In the genomic region with DNA sequence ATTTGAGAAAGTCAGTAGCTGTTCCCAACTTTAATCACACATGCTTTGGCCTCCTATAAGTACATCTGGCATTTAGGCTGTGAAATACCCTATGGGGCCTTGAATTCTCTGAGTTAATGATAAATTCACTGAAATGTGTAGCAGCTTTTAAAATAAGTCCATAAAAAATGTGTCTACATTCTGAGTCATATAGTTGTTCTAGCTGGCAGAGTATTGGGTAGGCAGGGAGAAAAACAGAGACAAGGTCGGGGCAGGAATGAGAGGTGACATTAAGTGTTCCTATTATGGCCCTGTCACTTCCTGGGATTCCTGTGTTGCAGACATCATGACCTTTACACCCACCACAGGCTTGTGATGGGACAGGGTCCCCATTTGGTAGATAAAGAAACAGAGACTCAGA, we compare ENCODE assay signal across 27 cellular contexts.
"Had no signal": no experiment of that assay in that cellular context is flagged by ENCODE, and none has a peak within 500 bp of the region (broad histone marks: within the 10 kb centered on the region; RNA-seq: fewer than 3 reads in every experiment).

No MANE protein-coding gene starts in this region.

- FAIRE-seq: kidney had no signal

- H3K4me1 ChIP-seq: colonic mucosa, esophagus muscularis mucosa, foreskin keratinocyte, lower lobe of right lung, prostate gland, testis, upper lobe of left lung, uterus had no signal

- H3K4me3 ChIP-seq: colonic mucosa, esophagus muscularis mucosa, lower lobe of right lung, prostate gland, skin epidermis, spleen, testis, tibial artery, upper lobe of left lung, uterus had no signal

- H3K27ac Mint-ChIP-seq: dendritic cell treated with granulocyte-macrophage colony-stimulating factor and Interleukin-4, amounts not matched to agents 40 ng/mL and 50 ng/mL, for 4 days; endodermal cell; naive B cell; natural killer cell treated with Interleukin-12 subunit alpha and Interleukin-12 subunit beta and Interleukin-15 and Interleukin-18, amount 100 ng/mL, for 72 hours; stimulated activated memory B cell treated with anti-CD40 and anti-IgM and Interleukin-4, amounts not matched to agents 10 μg/mL and 1 μg/mL and 100 μg/mL, for 72 hours had no signal

- H3K9me3 Mint-ChIP-seq: dendritic cell treated with granulocyte-macrophage colony-stimulating factor and Interleukin-4, amounts not matched to agents 40 ng/mL and 50 ng/mL, for 4 days; endodermal cell; naive B cell; stimulated activated memory B cell treated with anti-CD40 and anti-IgM and Interleukin-4, amounts not matched to agents 10 μg/mL and 1 μg/mL and 100 μg/mL, for 72 hours had no signal

- H3K27ac ChIP-seq: colonic mucosa, epithelial cell of prostate, esophagus muscularis mucosa, foreskin keratinocyte, lower lobe of right lung, neutrophil, prostate gland, skin epidermis, spleen, testis, tibial artery, upper lobe of left lung, uterus had no signal

- H3K36me3 ChIP-seq: colonic mucosa, esophagus muscularis mucosa, lower lobe of right lung, neutrophil, prostate gland, spleen, tibial artery, upper lobe of left lung, uterus had no signal

- H3K4me1 Mint-ChIP-seq: neural crest cell; stimulated activated memory B cell treated with anti-CD40 and anti-IgM and Interleukin-4, amounts not matched to agents 10 μg/mL and 1 μg/mL and 100 μg/mL, for 72 hours had no signal

- DNase-seq: central memory CD4-positive, alpha-beta T cell; colonic mucosa; effector CD8-positive, alpha-beta T cell; endodermal cell; foreskin keratinocyte; kidney; left ventricle myocardium superior; lower lobe of right lung; naive B cell; right cardiac atrium; spleen; stimulated activated CD4-positive, alpha-beta T cell treated with anti-CD3 and anti-CD28 coated beads, Interleukin-4, amount 100 ng/mL, for 4 hours; stimulated activated naive CD8-positive, alpha-beta T cell treated with anti-CD3 and anti-CD28 coated beads, Interleukin-15, Interleukin-2, amounts not matched to agents 100 U/mL and 50 U/mL, for 24 hours; substantia nigra; testis; tibial artery; upper lobe of left lung; uterus had no signal

- H3K27me3 ChIP-seq: colonic mucosa, esophagus muscularis mucosa, foreskin keratinocyte, neutrophil, spleen, testis, tibial artery, upper lobe of left lung, uterus had no signal

- H3K4me3 Mint-ChIP-seq: dendritic cell treated with granulocyte-macrophage colony-stimulating factor and Interleukin-4, amounts not matched to agents 40 ng/mL and 50 ng/mL, for 4 days; endodermal cell; naive B cell; natural killer cell treated with Interleukin-12 subunit alpha and Interleukin-12 subunit beta and Interleukin-15 and Interleukin-18, amount 100 ng/mL, for 72 hours; neural crest cell; stimulated activated memory B cell treated with anti-CD40 and anti-IgM and Interleukin-4, amounts not matched to agents 10 μg/mL and 1 μg/mL and 100 μg/mL, for 72 hours had no signal

- ATAC-seq: foreskin keratinocyte; left ventricle myocardium superior; lower lobe of right lung; natural killer cell treated with Interleukin-12 subunit alpha and Interleukin-12 subunit beta and Interleukin-15 and Interleukin-18, amount 100 ng/mL, for 72 hours; right cardiac atrium; stimulated activated memory B cell treated with anti-CD40 and anti-IgM and Interleukin-4, amounts not matched to agents 10 μg/mL and 1 μg/mL and 100 μg/mL, for 72 hours; stimulated activated naive CD8-positive, alpha-beta T cell treated with anti-CD3 and anti-CD28 coated beads, Interleukin-15, Interleukin-2, amounts not matched to agents 100 U/mL and 50 U/mL, for 24 hours had no signal

- H3K27me3 Mint-ChIP-seq: dendritic cell treated with granulocyte-macrophage colony-stimulating factor and Interleukin-4, amounts not matched to agents 40 ng/mL and 50 ng/mL, for 4 days; natural killer cell treated with Interleukin-12 subunit alpha and Interleukin-12 subunit beta and Interleukin-15 and Interleukin-18, amount 100 ng/mL, for 72 hours had no signal

- H3K36me3 Mint-ChIP-seq: naive B cell; natural killer cell treated with Interleukin-12 subunit alpha and Interleukin-12 subunit beta and Interleukin-15 and Interleukin-18, amount 100 ng/mL, for 72 hours; stimulated activated memory B cell treated with anti-CD40 and anti-IgM and Interleukin-4, amounts not matched to agents 10 μg/mL and 1 μg/mL and 100 μg/mL, for 72 hours had no signal

- H3K9me3 ChIP-seq: colonic mucosa, esophagus muscularis mucosa, lower lobe of right lung, neutrophil, prostate gland, spleen, testis, tibial artery, upper lobe of left lung, uterus had no signal
